ENCODE assay signal across 1 cellular context in genomic region chr7:50552921-50553320, GRCh38.
TF ChIP-seq lines count a peak whose summit lies in the region.

No MANE protein-coding gene starts in this region.

TF ChIP-seq in A549, 52 proteins besides CTCF, POLR2A, EP300 and RAD21 (continued from another document):
- TF ChIP-seq REST (IDR thresholded peaks at IDR 0.05) (peak; percentile 90), JUNB (IDR thresholded peaks at IDR 0.05) (no peak)
TF ChIP-seq in A549: peak in this region for 1.
